ENCODE assay signal across 1 cellular context in genomic region chr4:145842224-145842887, GRCh38.
TF ChIP-seq lines count a peak whose summit lies in the region.

No MANE protein-coding gene starts in this region.

TF ChIP-seq in HepG2, 621 proteins besides CTCF, POLR2A, EP300 and RAD21 (continued from another document):
- TF ChIP-seq ZHX1 (CRISPR knock-in tag; IDR thresholded peaks at IDR 0.05; ENCODE audit: low read depth) (no peak), RXRB (CRISPR knock-in tag; IDR thresholded peaks at IDR 0.05; ENCODE audit: borderline replicate concordance) (no peak), SALL1 (CRISPR knock-in tag; IDR thresholded peaks at IDR 0.05) (no peak), TRIM24 (CRISPR knock-in tag; IDR thresholded peaks at IDR 0.05) (no peak), SALL2 (CRISPR knock-in tag; IDR thresholded peaks at IDR 0.05) (no peak), GTF2F1 (IDR thresholded peaks at IDR 0.05; ENCODE audit: low read length) (no peak), ZNF766 (CRISPR knock-in tag; IDR thresholded peaks at IDR 0.05; ENCODE audit: borderline replicate concordance) (no peak), CBFB (CRISPR knock-in tag; IDR thresholded peaks at IDR 0.05) (no peak)
- TF ChIP-seq, protein P1, sequence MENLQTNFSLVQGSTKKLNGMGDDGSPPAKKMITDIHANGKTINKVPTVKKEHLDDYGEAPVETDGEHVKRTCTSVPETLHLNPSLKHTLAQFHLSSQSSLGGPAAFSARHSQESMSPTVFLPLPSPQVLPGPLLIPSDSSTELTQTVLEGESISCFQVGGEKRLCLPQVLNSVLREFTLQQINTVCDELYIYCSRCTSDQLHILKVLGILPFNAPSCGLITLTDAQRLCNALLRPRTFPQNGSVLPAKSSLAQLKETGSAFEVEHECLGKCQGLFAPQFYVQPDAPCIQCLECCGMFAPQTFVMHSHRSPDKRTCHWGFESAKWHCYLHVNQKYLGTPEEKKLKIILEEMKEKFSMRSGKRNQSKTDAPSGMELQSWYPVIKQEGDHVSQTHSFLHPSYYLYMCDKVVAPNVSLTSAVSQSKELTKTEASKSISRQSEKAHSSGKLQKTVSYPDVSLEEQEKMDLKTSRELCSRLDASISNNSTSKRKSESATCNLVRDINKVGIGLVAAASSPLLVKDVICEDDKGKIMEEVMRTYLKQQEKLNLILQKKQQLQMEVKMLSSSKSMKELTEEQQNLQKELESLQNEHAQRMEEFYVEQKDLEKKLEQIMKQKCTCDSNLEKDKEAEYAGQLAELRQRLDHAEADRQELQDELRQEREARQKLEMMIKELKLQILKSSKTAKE (CRISPR knock-in tag; IDR thresholded peaks at IDR 0.05; ENCODE audit: borderline replicate concordance) = no peak
- TF ChIP-seq, protein P2, sequence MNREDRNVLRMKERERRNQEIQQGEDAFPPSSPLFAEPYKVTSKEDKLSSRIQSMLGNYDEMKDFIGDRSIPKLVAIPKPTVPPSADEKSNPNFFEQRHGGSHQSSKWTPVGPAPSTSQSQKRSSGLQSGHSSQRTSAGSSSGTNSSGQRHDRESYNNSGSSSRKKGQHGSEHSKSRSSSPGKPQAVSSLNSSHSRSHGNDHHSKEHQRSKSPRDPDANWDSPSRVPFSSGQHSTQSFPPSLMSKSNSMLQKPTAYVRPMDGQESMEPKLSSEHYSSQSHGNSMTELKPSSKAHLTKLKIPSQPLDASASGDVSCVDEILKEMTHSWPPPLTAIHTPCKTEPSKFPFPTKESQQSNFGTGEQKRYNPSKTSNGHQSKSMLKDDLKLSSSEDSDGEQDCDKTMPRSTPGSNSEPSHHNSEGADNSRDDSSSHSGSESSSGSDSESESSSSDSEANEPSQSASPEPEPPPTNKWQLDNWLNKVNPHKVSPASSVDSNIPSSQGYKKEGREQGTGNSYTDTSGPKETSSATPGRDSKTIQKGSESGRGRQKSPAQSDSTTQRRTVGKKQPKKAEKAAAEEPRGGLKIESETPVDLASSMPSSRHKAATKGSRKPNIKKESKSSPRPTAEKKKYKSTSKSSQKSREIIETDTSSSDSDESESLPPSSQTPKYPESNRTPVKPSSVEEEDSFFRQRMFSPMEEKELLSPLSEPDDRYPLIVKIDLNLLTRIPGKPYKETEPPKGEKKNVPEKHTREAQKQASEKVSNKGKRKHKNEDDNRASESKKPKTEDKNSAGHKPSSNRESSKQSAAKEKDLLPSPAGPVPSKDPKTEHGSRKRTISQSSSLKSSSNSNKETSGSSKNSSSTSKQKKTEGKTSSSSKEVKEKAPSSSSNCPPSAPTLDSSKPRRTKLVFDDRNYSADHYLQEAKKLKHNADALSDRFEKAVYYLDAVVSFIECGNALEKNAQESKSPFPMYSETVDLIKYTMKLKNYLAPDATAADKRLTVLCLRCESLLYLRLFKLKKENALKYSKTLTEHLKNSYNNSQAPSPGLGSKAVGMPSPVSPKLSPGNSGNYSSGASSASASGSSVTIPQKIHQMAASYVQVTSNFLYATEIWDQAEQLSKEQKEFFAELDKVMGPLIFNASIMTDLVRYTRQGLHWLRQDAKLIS (CRISPR knock-in tag; IDR thresholded peaks at IDR 0.05) = no peak
- TF ChIP-seq, protein P3, sequence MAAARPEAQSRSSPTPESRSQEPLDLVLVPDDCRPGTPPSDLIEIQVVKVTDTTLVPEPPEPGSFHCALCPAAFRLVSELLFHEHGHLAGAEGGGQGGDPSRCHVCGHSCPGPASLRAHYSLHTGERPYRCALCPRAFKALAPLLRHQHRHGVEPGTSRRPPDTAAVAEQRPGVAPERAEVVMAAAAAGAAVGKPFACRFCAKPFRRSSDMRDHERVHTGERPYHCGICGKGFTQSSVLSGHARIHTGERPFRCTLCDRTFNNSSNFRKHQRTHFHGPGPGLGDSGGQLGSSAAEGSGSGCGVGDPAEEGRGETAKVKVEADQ (CRISPR knock-in tag; IDR thresholded peaks at IDR 0.05; ENCODE audit: borderline replicate concordance) = no peak
